8 cellular contexts compared by ENCODE assay signal in the genomic region with DNA sequence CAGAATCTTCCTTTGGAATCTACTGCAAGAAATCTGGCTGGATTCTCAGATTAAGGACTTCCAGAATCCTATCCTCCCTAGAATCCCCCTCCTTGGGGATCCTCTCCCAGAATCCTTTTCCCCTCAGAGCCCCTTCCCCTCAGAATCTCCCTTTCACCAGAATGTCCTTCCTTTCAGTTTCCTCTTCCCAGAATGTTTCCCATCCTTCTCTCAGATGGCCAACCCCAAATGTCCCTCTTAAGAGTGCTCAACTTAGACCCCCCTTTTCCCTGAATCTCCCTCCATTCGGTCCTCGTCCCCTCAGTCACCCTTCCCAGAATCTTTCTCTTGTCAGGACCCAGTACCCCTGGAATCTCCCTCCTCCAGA. TPM values are rescaled to one million over a fixed set of nuclear protein-coding genes. Genes with fewer than 3 reads are reported as not detected.
DNase-seq lines count a peak whose midpoint lies in the region; ATAC-seq, FAIRE-seq and TF ChIP-seq lines count a peak whose summit lies in the region.

No MANE protein-coding gene starts in this region.

- H3K27me3 ChIP-seq in GM12878 (replicated peaks in 1 of 2; ENCODE audit: control insufficient read depth in 2 of 2, insufficient read depth in 2 of 2, low read length in 1 of 2) (no peaks in the 10 kb centered on the region), lung (ENCODE audit: control insufficient read depth, insufficient read depth) (no peaks in the 10 kb centered on the region)

- H3K27ac Mint-ChIP-seq in activated naive CD4-positive, alpha-beta T cell treated with anti-CD3 and anti-CD28 coated beads, Interleukin-2, amount 10 ng/mL, durations not matched to agents 7 days and 5 days, result peak overlapping the region; percentile 99
- H3K27ac Mint-ChIP-seq in type B pancreatic cell, result peak overlapping the region; percentile 96

- H3K27ac ChIP-seq in GM12878 (ENCODE audit: control insufficient read depth, insufficient read depth), result peak overlapping the region; percentile 81
- H3K27ac ChIP-seq in lung (ENCODE audit: low read depth in 1 of 2, low read length in 1 of 2), result peak overlapping the region; percentile 68 to 80

- CTCF ChIA-PET in activated naive CD4-positive, alpha-beta T cell treated with anti-CD3 and anti-CD28 coated beads, Interleukin-2, amount 10 ng/mL, durations not matched to agents 7 days and 5 days (lab: Charles Lee), result interaction anchor here (0.9 to 1.8 kb wide), 6 partner anchors 12 to 96 kb away, joined by 3 to 8 read pairs (median 4); a partner anchor contains a TSS
- CTCF ChIA-PET in GM12878 (lab: Yijun Ruan, JAX), result interaction anchor here (0.6 to 1.7 kb wide), 13 partner anchors 9 to 100 kb away, joined by 3 to 15 read pairs (median 5); a partner anchor contains a TSS

- TF ChIP-seq EP300 in GM12878 (IDR thresholded peaks at IDR 0.05; ENCODE audit: borderline replicate concordance in 1 of 2, control insufficient read depth in 1 of 2, low read depth in 2 of 2, low read length in 2 of 2), result no peak

- peak overlapping the region; percentile 86 for H3K9ac ChIP-seq in GM12878 (ENCODE audit: control insufficient read depth, insufficient read depth, low read length)

- H3K4me3 ChIP-seq in GM12878 (peak overlapping the region; percentile 71), lung (peak overlapping the region; percentile 92)

- H3K4me1 Mint-ChIP-seq in activated naive CD4-positive, alpha-beta T cell treated with anti-CD3 and anti-CD28 coated beads, Interleukin-2, amount 10 ng/mL, durations not matched to agents 7 days and 5 days, result peaks cover 57% of the 10 kb centered on the region
- H3K4me1 Mint-ChIP-seq in type B pancreatic cell (ENCODE audit: unreplicated experiment), result peaks cover 25% of the 10 kb centered on the region

- H3K79me2 ChIP-seq in GM12878 (ENCODE audit: control insufficient read depth, insufficient read depth, low read length), result peaks cover 36% of the 10 kb centered on the region

- H3K27me3 Mint-ChIP-seq in activated naive CD4-positive, alpha-beta T cell treated with anti-CD3 and anti-CD28 coated beads, Interleukin-2, amount 10 ng/mL, durations not matched to agents 7 days and 5 days, result peaks cover 18% of the 10 kb centered on the region
- peaks cover 8% of the 10 kb centered on the region for H3K27me3 Mint-ChIP-seq in type B pancreatic cell

- H2AFZ ChIP-seq in GM12878 (ENCODE audit: control insufficient read depth, low read depth, low read length), result peak overlapping the region; percentile 65

- TF ChIP-seq POLR2A in GM12878 (IDR thresholded peaks at IDR 0.05; ENCODE audit: low read depth, low read length), result no peak

- no peak for FAIRE-seq in GM12878 (lab: Jason Lieb, UNC)

- SMC1A ChIA-PET in GM12878 (lab: Charles Lee; ENCODE audit: uncharacterized antibody, unreplicated experiment), result interaction anchor here (0.7 to 1.7 kb wide), 9 partner anchors 22 to 104 kb away, joined by 3 to 9 read pairs (median 5); a partner anchor contains a TSS

- TF ChIP-seq RAD21 in GM12878 (IDR thresholded peaks at IDR 0.05; ENCODE audit: insufficient read depth, low read depth, low read length), result no peak

- TSS peak; percentile 99 for BruUV-seq in GM12878 (replicated peaks; lab: Mats Ljungman, UMichigan)

- DNase-seq in activated naive CD4-positive, alpha-beta T cell treated with anti-CD3 and anti-CD28 coated beads, Interleukin-2, amount 10 ng/mL, durations not matched to agents 7 days and 5 days, result no peak
- no peak for DNase-seq in activated naive CD4-positive, alpha-beta T cell treated with anti-CD3 and anti-CD28 coated beads, Interleukin-2, amount 50 U/mL, for 16 hours
- DNase-seq in GM12878 (ENCODE audit: low read depth, low spot score) (no peak), lung (ENCODE audit: low spot score) (no peak), type B pancreatic cell (ENCODE audit: extremely low spot score, unreplicated experiment) (no peak), NCI-H526 treated with DMSO at 0.1 percent for 48 hours (lab: John Stamatoyannopoulos, UW) (no peak), cerebellar nuclear complex (lab: John Stamatoyannopoulos, UW) (no peak)

- in situ Hi-C loops in GM12878 (cut with MboI), result no loop called here

- no peaks in the 10 kb centered on the region for H3K9me3 ChIP-seq in GM12878 (replicated peaks; ENCODE audit: control insufficient read depth, insufficient read depth, low read length)
- no peaks in the 10 kb centered on the region for H3K9me3 ChIP-seq in lung (ENCODE audit: control insufficient read depth in 2 of 2, insufficient read depth in 1 of 2, low read length in 1 of 2)

- intact Hi-C loops in GM12878 (cut with micrococcal nuclease; ENCODE audit: unreplicated experiment), result loop anchor here (1.0 kb wide), 1 partner anchor 24 kb away; a partner anchor contains a TSS

- RAD21 ChIA-PET in GM12878 (lab: Charles Lee; ENCODE audit: unreplicated experiment), result interaction anchor here (0.6 to 1.6 kb wide), 12 partner anchors 9 to 534 kb away, joined by 3 to 12 read pairs (median 4); a partner anchor contains a TSS

- H3K4me2 ChIP-seq in GM12878 (ENCODE audit: control insufficient read depth, insufficient read depth), result peak overlapping the region; percentile 87

- peaks cover 34% of the 10 kb centered on the region for H3K36me3 Mint-ChIP-seq in activated naive CD4-positive, alpha-beta T cell treated with anti-CD3 and anti-CD28 coated beads, Interleukin-2, amount 10 ng/mL, durations not matched to agents 7 days and 5 days
- peaks cover 15% of the 10 kb centered on the region for H3K36me3 Mint-ChIP-seq in type B pancreatic cell

- peaks cover 10 to 15% of the 10 kb centered on the region in 2 experiments for H3K36me3 ChIP-seq in GM12878 (ENCODE audit: control insufficient read depth in 2 of 2, insufficient read depth in 2 of 2, low read length in 1 of 2)
- H3K36me3 ChIP-seq in lung (ENCODE audit: control insufficient read depth in 2 of 2, insufficient read depth in 2 of 2, low read length in 2 of 2), result peaks cover 18 to 19% of the 10 kb centered on the region in 2 donors

- H4K20me1 ChIP-seq in GM12878 (ENCODE audit: control insufficient read depth, insufficient read depth), result no peaks in the 10 kb centered on the region; the same call in 1 of the 2 replicates

- TF ChIP-seq CTCF in GM12878 (IDR thresholded peaks at IDR 0.05 in 2 of 3, conservative IDR thresholded peaks at IDR 0.05 in 1 of 3; ENCODE audit: control insufficient read depth in 2 of 3, extremely low read depth in 1 of 3, insufficient read depth in 1 of 3, low read depth in 3 of 3, low read length in 3 of 3) (no peak), lung (IDR thresholded peaks at IDR 0.05; ENCODE audit: control extremely low read depth, extremely low read depth) (no peak), type B pancreatic cell (conservative IDR thresholded peaks at IDR 0.05) (no peak)

- H3K4me3 Mint-ChIP-seq in activated naive CD4-positive, alpha-beta T cell treated with anti-CD3 and anti-CD28 coated beads, Interleukin-2, amount 10 ng/mL, durations not matched to agents 7 days and 5 days, result peak overlapping the region; percentile 100
- H3K4me3 Mint-ChIP-seq in type B pancreatic cell, result peak overlapping the region; percentile 100

- 0% methylated on average over 2 of the region's 2 CpGs for WGBS in GM12878 (ENCODE audit: insufficient coverage, insufficient replicate concordance, low lambda C conversion rate, missing lambda C conversion rate)
- WGBS in lung, 2 donors, result 8 to 10% methylated on average over 2 of the region's 2 CpGs

- ATAC-seq in GM12878, result no peak
- ATAC-seq in lung (ENCODE audit: insufficient read depth, low FRiP score), result no peak
- no peak for ATAC-seq in GM18519 (IDR thresholded peaks at IDR 0.05; ENCODE audit: low FRiP score, unreplicated experiment)

- H3K9me3 Mint-ChIP-seq in activated naive CD4-positive, alpha-beta T cell treated with anti-CD3 and anti-CD28 coated beads, Interleukin-2, amount 10 ng/mL, durations not matched to agents 7 days and 5 days, result no peaks in the 10 kb centered on the region
- H3K9me3 Mint-ChIP-seq in type B pancreatic cell, result no peaks in the 10 kb centered on the region

- H3K4me1 ChIP-seq in GM12878 (ENCODE audit: control insufficient read depth, insufficient read depth, low read length), result peaks cover 31% of the 10 kb centered on the region
- peaks cover 7 to 13% of the 10 kb centered on the region in 2 donors for H3K4me1 ChIP-seq in lung (ENCODE audit: control insufficient read depth in 2 of 2, insufficient read depth in 2 of 2, low read length in 2 of 2)

- POLR2A ChIA-PET in GM12878 (lab: Charles Lee), result interaction anchor here (0.6 to 1.9 kb wide), 18 partner anchors 10 to 397 kb away, joined by 3 to 40 read pairs (median 5); a partner anchor contains a TSS

RNA-seq across cellular contexts. Expression of a gene that starts 0.6 kb away (rescaled TPM):
- total RNA-seq in GM12878 (2013; cell fraction: nucleolus; rRNA removed), result 10.8 and 16.1 TPM in 2 replicates
- 1,897 and 2,276 TPM in 2 replicates for total RNA-seq in GM12878 (2014; rRNA removed)
- 144 and 148 TPM in 2 replicates for total RNA-seq in GM12878 (2014; rRNA removed; fragmentation: Illumina TruSeq; extraction: Trizol)
- 3,603 and 3,713 TPM in 2 replicates for total RNA-seq in GM12878 (2021)
- polyA plus RNA-seq in GM12878 (2011; ENCODE audit: low read depth), result 5,627 TPM
- 1,202 and 1,881 TPM in 2 replicates for polyA plus RNA-seq in GM12878 (2011; rRNA removed)
- 7,530 and 7,949 TPM in 2 replicates for polyA plus RNA-seq in GM12878 (2011; cell fraction: cytosol; rRNA removed)
- 2,024 and 2,282 TPM in 2 replicates for polyA plus RNA-seq in GM12878 (2011; cell fraction: nucleus; rRNA removed)
- polyA plus RNA-seq in GM12878 (2012), result 5,175 and 6,218 TPM in 2 replicates
- 1,250 and 2,410 TPM in 2 replicates for polyA plus RNA-seq in GM12878 (2014; fragmentation: Illumina TruSeq; extraction: Trizol)
- 1,000 to 10,000 TPM; 3,810 to 4,177 TPM for polyA plus RNA-seq in GM12878 (2014; fragmentation: Nextera tagmentation; extraction: Ambion mirVana)
- polyA plus RNA-seq in GM12878 (2014; rRNA removed), result 4,404 and 4,810 TPM in 2 replicates
- 1,000 to 10,000 TPM; 1,821 to 1,829 TPM for polyA plus RNA-seq in GM12878 (2016; fragmentation: Nextera tagmentation; extraction: Ambion mirVana)
- polyA minus RNA-seq in GM12878 (2011; rRNA and poly(A)+ RNA removed), result 1,788 and 3,301 TPM in 2 replicates
- polyA minus RNA-seq in GM12878 (2011; cell fraction: cytosol; rRNA and poly(A)+ RNA removed), result 1,375 and 1,377 TPM in 2 replicates
- 333 and 402 TPM in 2 replicates for polyA minus RNA-seq in GM12878 (2011; cell fraction: nucleus; rRNA and poly(A)+ RNA removed)
- total RNA-seq in lung, result 1,000 to 10,000 TPM in 1 of 2 donors, 100 to 1,000 TPM in 1; 108 to 1,772 TPM
- 1,000 to 10,000 TPM; 2,468 to 3,242 TPM for polyA plus RNA-seq in lung
- total RNA-seq in type B pancreatic cell (ENCODE audit: low replicate concordance), result 2,174 and 2,175 TPM in 2 replicates

RNA-seq across cellular contexts. Expression of a gene that starts 9.0 kb away (rescaled TPM):
- 120 and 136 TPM in 2 replicates for total RNA-seq in GM12878 (2013; cell fraction: nucleolus; rRNA removed)
- total RNA-seq in GM12878 (2014; rRNA removed) (87.8 and 93.6 TPM in 2 replicates), GM12878 (2014; rRNA removed; fragmentation: Illumina TruSeq; extraction: Trizol) (48.9 and 51.5 TPM in 2 replicates), GM12878 (2021) (119 and 138 TPM in 2 replicates), lung (100 to 1,000 TPM in 1 of 2 donors, 10 to 100 TPM in 1; 55.1 to 105 TPM), type B pancreatic cell (ENCODE audit: low replicate concordance) (142 and 144 TPM in 2 replicates)
- polyA plus RNA-seq in GM12878 (2011; ENCODE audit: low read depth), result 145 TPM
- polyA plus RNA-seq in GM12878 (2011; rRNA removed) (43.2 and 64.5 TPM in 2 replicates), GM12878 (2014; fragmentation: Illumina TruSeq; extraction: Trizol) (58.7 and 88.1 TPM in 2 replicates), GM12878 (2014; fragmentation: Nextera tagmentation; extraction: Ambion mirVana) (10 to 100 TPM; 27.2 to 75.0 TPM), GM12878 (2014; rRNA removed) (79.1 and 87.0 TPM in 2 replicates), GM12878 (2016; fragmentation: Nextera tagmentation; extraction: Ambion mirVana) (100 to 1,000 TPM; 188 to 194 TPM), lung (100 to 1,000 TPM in 1 of 2 donors, 10 to 100 TPM in 1; 71.0 to 127 TPM)
- 78.1 and 85.9 TPM in 2 replicates for polyA plus RNA-seq in GM12878 (2011; cell fraction: cytosol; rRNA removed)
- 277 and 358 TPM in 2 replicates for polyA plus RNA-seq in GM12878 (2011; cell fraction: nucleus; rRNA removed)
- 121 and 139 TPM in 2 replicates for polyA plus RNA-seq in GM12878 (2012)
- polyA minus RNA-seq in GM12878 (2011; rRNA and poly(A)+ RNA removed), result 63.9 and 89.8 TPM in 2 replicates
- 38.8 and 43.0 TPM in 2 replicates for polyA minus RNA-seq in GM12878 (2011; cell fraction: cytosol; rRNA and poly(A)+ RNA removed)
- 42.1 and 76.8 TPM in 2 replicates for polyA minus RNA-seq in GM12878 (2011; cell fraction: nucleus; rRNA and poly(A)+ RNA removed)

RNA-seq across cellular contexts. Expression of a gene that starts 23.9 kb away (rescaled TPM):
- 49.8 and 54.8 TPM in 2 replicates for total RNA-seq in GM12878 (2013; cell fraction: nucleolus; rRNA removed)
- total RNA-seq in GM12878 (2014; rRNA removed) (13.4 and 18.1 TPM in 2 replicates), GM12878 (2014; rRNA removed; fragmentation: Illumina TruSeq; extraction: Trizol) (12.1 and 13.6 TPM in 2 replicates), GM12878 (2021) (56.6 and 62.5 TPM in 2 replicates), lung (10 to 100 TPM; 33.4 to 52.7 TPM), type B pancreatic cell (ENCODE audit: low replicate concordance) (32.9 and 86.7 TPM in 2 replicates)
- 10.5 TPM for polyA plus RNA-seq in GM12878 (2011; ENCODE audit: low read depth)
- polyA plus RNA-seq in GM12878 (2011; rRNA removed) (6.3 and 10.4 TPM in 2 replicates), GM12878 (2014; fragmentation: Illumina TruSeq; extraction: Trizol) (17.1 and 114 TPM in 2 replicates), GM12878 (2014; fragmentation: Nextera tagmentation; extraction: Ambion mirVana) (1 to 10 TPM; 3.0 to 7.2 TPM), GM12878 (2014; rRNA removed) (25.2 and 31.8 TPM in 2 replicates), GM12878 (2016; fragmentation: Nextera tagmentation; extraction: Ambion mirVana) (10 to 100 TPM; 17.3 to 18.1 TPM), lung (10 to 100 TPM; 15.5 to 20.9 TPM)
- polyA plus RNA-seq in GM12878 (2011; cell fraction: cytosol; rRNA removed), result 8.8 and 23.4 TPM in 2 replicates
- polyA plus RNA-seq in GM12878 (2011; cell fraction: nucleus; rRNA removed), result 78.6 and 96.3 TPM in 2 replicates
- polyA plus RNA-seq in GM12878 (2012), result 29.4 and 34.1 TPM in 2 replicates
- 5.9 and 32.7 TPM in 2 replicates for polyA minus RNA-seq in GM12878 (2011; rRNA and poly(A)+ RNA removed)
- 13.9 and 15.4 TPM in 2 replicates for polyA minus RNA-seq in GM12878 (2011; cell fraction: cytosol; rRNA and poly(A)+ RNA removed)
- 20.4 and 29.4 TPM in 2 replicates for polyA minus RNA-seq in GM12878 (2011; cell fraction: nucleus; rRNA and poly(A)+ RNA removed)

RNA-seq across cellular contexts. Expression of a gene that starts 29.7 kb away (rescaled TPM):
- total RNA-seq in GM12878 (2013; cell fraction: nucleolus; rRNA removed), result 55.8 and 57.7 TPM in 2 replicates
- total RNA-seq in GM12878 (2014; rRNA removed), result 10.1 and 11.9 TPM in 2 replicates
- 10.0 and 10.1 TPM in 2 replicates for total RNA-seq in GM12878 (2014; rRNA removed; fragmentation: Illumina TruSeq; extraction: Trizol)
- 50.1 and 55.0 TPM in 2 replicates for total RNA-seq in GM12878 (2021)
- polyA plus RNA-seq in GM12878 (2011; ENCODE audit: low read depth), result 10.7 TPM
- polyA plus RNA-seq in GM12878 (2011; rRNA removed), result 2.9 and 5.3 TPM in 2 replicates
- 8.8 and 14.3 TPM in 2 replicates for polyA plus RNA-seq in GM12878 (2011; cell fraction: cytosol; rRNA removed)
- polyA plus RNA-seq in GM12878 (2011; cell fraction: nucleus; rRNA removed), result 74.9 and 76.1 TPM in 2 replicates
- 39.8 and 73.1 TPM in 2 replicates for polyA plus RNA-seq in GM12878 (2012)
- 24.3 and 30.2 TPM in 2 replicates for polyA plus RNA-seq in GM12878 (2014; fragmentation: Illumina TruSeq; extraction: Trizol)
- 1 to 10 TPM; 5.3 to 7.8 TPM for polyA plus RNA-seq in GM12878 (2014; fragmentation: Nextera tagmentation; extraction: Ambion mirVana)
- 31.3 and 31.6 TPM in 2 replicates for polyA plus RNA-seq in GM12878 (2014; rRNA removed)
- 10 to 100 TPM; 39.7 to 43.7 TPM for polyA plus RNA-seq in GM12878 (2016; fragmentation: Nextera tagmentation; extraction: Ambion mirVana)
- 3.7 and 10.3 TPM in 2 replicates for polyA minus RNA-seq in GM12878 (2011; rRNA and poly(A)+ RNA removed)
- 30.7 and 36.4 TPM in 2 replicates for polyA minus RNA-seq in GM12878 (2011; cell fraction: cytosol; rRNA and poly(A)+ RNA removed)
- 64.4 and 90.9 TPM in 2 replicates for polyA minus RNA-seq in GM12878 (2011; cell fraction: nucleus; rRNA and poly(A)+ RNA removed)
- 100 to 1,000 TPM in 1 of 2 donors, 10 to 100 TPM in 1; 41.2 to 170 TPM for total RNA-seq in lung
- 100 to 1,000 TPM; 174 to 655 TPM for polyA plus RNA-seq in lung
- total RNA-seq in type B pancreatic cell (ENCODE audit: low replicate concordance), result 36.0 and 101 TPM in 2 replicates

RNA-seq across cellular contexts. Expression of a gene that starts 44.3 kb away (rescaled TPM):
- 49.3 and 62.8 TPM in 2 replicates for total RNA-seq in GM12878 (2013; cell fraction: nucleolus; rRNA removed)
- total RNA-seq in GM12878 (2014; rRNA removed) (106 and 113 TPM in 2 replicates), GM12878 (2014; rRNA removed; fragmentation: Illumina TruSeq; extraction: Trizol) (55.9 and 59.3 TPM in 2 replicates), GM12878 (2021) (92.0 and 95.5 TPM in 2 replicates), lung (10 to 100 TPM; 47.5 to 57.8 TPM), type B pancreatic cell (ENCODE audit: low replicate concordance) (63.6 and 82.2 TPM in 2 replicates)
- 26.5 TPM for polyA plus RNA-seq in GM12878 (2011; ENCODE audit: low read depth)
- polyA plus RNA-seq in GM12878 (2011; rRNA removed) (93.2 and 106 TPM in 2 replicates), GM12878 (2014; fragmentation: Illumina TruSeq; extraction: Trizol) (43.7 and 68.4 TPM in 2 replicates), GM12878 (2014; fragmentation: Nextera tagmentation; extraction: Ambion mirVana) (10 to 100 TPM; 15.6 to 34.7 TPM), GM12878 (2014; rRNA removed) (109 and 112 TPM in 2 replicates), GM12878 (2016; fragmentation: Nextera tagmentation; extraction: Ambion mirVana) (100 to 1,000 TPM; 133 to 146 TPM), lung (10 to 100 TPM; 49.7 to 67.4 TPM)
- polyA plus RNA-seq in GM12878 (2011; cell fraction: cytosol; rRNA removed), result 119 and 144 TPM in 2 replicates
- polyA plus RNA-seq in GM12878 (2011; cell fraction: nucleus; rRNA removed), result 99.5 and 132 TPM in 2 replicates
- polyA plus RNA-seq in GM12878 (2012), result 46.8 and 66.1 TPM in 2 replicates
- polyA minus RNA-seq in GM12878 (2011; rRNA and poly(A)+ RNA removed), result 62.7 and 88.2 TPM in 2 replicates
- 31.9 and 36.6 TPM in 2 replicates for polyA minus RNA-seq in GM12878 (2011; cell fraction: cytosol; rRNA and poly(A)+ RNA removed)
- 22.1 and 40.0 TPM in 2 replicates for polyA minus RNA-seq in GM12878 (2011; cell fraction: nucleus; rRNA and poly(A)+ RNA removed)
